ENCODE assay signal across 6 cellular contexts in the genomic region with DNA sequence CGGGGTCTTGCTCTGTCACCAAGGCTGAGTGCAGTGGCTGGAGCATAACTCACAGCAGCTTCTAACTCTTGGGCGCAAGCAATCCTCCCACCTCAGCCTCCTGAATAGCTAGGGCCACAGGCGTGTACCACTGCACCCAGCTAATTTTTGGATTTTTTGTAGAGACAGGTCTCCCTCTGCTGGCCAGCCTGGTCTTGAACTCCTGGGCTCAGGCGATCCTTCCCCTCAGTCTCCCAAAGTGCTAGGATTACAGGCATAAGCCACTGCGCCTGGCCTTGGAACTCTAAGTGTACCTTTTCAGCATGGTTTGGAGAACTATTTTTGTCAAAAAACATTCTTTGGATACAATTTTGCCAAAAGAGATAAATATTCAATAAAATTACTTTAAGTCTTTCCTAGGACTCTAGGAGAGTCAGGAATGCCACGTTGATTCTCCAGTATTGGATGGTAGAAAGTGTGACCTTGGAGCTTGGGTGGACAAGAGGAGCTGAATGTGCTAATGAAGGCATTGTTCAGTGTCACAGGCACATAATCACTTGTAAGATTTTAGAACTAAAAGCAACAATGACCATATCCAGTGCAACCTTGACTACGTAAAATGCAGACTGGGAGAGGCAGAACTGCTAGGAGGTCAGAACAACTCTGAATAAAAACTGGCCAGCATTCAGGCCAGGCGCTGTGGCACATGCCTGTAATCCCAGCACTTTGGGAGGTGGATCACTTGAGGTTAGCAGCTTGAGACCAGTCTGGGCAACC. TPM values are rescaled to one million over a fixed set of nuclear protein-coding genes. Genes with fewer than 3 reads are reported as not detected.
DNase-seq lines count a peak whose midpoint lies in the region; ATAC-seq and TF ChIP-seq lines count a peak whose summit lies in the region.

No MANE protein-coding gene starts in this region.

- H3K4me3 ChIP-seq in WERI-Rb-1 (ENCODE audit: low read depth, low read length) (no peak overlapping the region), gastroesophageal sphincter (no peak overlapping the region), uterus (no peak overlapping the region)

- H3K4me1 ChIP-seq in gastroesophageal sphincter: peaks cover 0 to 54% (median 25%) of the 10 kb centered on the region in 3 donors
- peaks cover 0 to 18% of the 10 kb centered on the region in 2 donors for H3K4me1 ChIP-seq in uterus

- intact Hi-C loops in uterus (cut with DNase I; ENCODE audit: low total_unique reads): no loop called here

- TF ChIP-seq EP300 in gastroesophageal sphincter (IDR thresholded peaks at IDR 0.05): no peak

- H3K9me3 ChIP-seq in WERI-Rb-1 (ENCODE audit: severe bottlenecking): no peaks in the 10 kb centered on the region
- no peaks in the 10 kb centered on the region for H3K9me3 ChIP-seq in gastroesophageal sphincter
- no peaks in the 10 kb centered on the region for H3K9me3 ChIP-seq in uterus

- H3K27me3 ChIP-seq in WERI-Rb-1 (ENCODE audit: insufficient read depth, low read depth, severe bottlenecking) (no peaks in the 10 kb centered on the region), gastroesophageal sphincter (no peaks in the 10 kb centered on the region), uterus (no peaks in the 10 kb centered on the region)

- TF ChIP-seq CTCF in WERI-Rb-1 (IDR thresholded peaks at IDR 0.05; ENCODE audit: low read depth, low read length): peak; percentile 57
- peak; percentile 19 to 58 (median 42) for TF ChIP-seq CTCF in gastroesophageal sphincter (IDR thresholded peaks at IDR 0.05)
- peak; percentile 23 to 44 (median 25) for TF ChIP-seq CTCF in uterus (IDR thresholded peaks at IDR 0.05)

- no peak for ATAC-seq in gastroesophageal sphincter
- no peak for ATAC-seq in GM21529 (IDR thresholded peaks at IDR 0.05; ENCODE audit: unreplicated experiment)

- H3K27ac ChIP-seq in WERI-Rb-1 (no peak overlapping the region), gastroesophageal sphincter (no peak overlapping the region), uterus (no peak overlapping the region)

- WGBS in gastroesophageal sphincter (ENCODE audit: low coverage in 1 of 2), 2 donors: 44 to 48% methylated on average over 8 of the region's 8 CpGs

- peaks cover 63% of the 10 kb centered on the region for H3K36me3 ChIP-seq in WERI-Rb-1
- H3K36me3 ChIP-seq in gastroesophageal sphincter: peaks cover 4 to 53% of the 10 kb centered on the region in 2 donors
- H3K36me3 ChIP-seq in uterus: no peaks in the 10 kb centered on the region

- DNase-seq in activated T-cell treated with anti-CD3 and anti-CD28 coated beads for 1 hour (ENCODE audit: low read depth) (peak; percentile 17), activated T-cell treated with anti-CD3 and anti-CD28 coated beads for 4 hours (no peak), WERI-Rb-1 (peak; percentile 64), uterus (peak in 1 of 2 donors; percentile 34)

- TF ChIP-seq POLR2A in gastroesophageal sphincter (IDR thresholded peaks at IDR 0.05) (no peak), uterus (IDR thresholded peaks at IDR 0.05) (no peak)

RNA-seq across cellular contexts. Expression of a gene that starts 2.8 kb away (rescaled TPM):
- total RNA-seq in gastroesophageal sphincter (10 to 100 TPM; 46.2 to 63.2 (median 49.3) TPM), uterus (100 to 1,000 TPM in 2 of 4 donors, 10 to 100 TPM in 2; 10.5 to 150 (median 91.1) TPM)

RNA-seq across cellular contexts. Expression of a gene that starts 20.5 kb away (rescaled TPM):
- total RNA-seq in gastroesophageal sphincter: 10 to 100 TPM; 20.0 to 26.0 (median 23.2) TPM
- total RNA-seq in uterus: 10 to 100 TPM; 11.8 to 31.9 (median 18.3) TPM

RNA-seq across cellular contexts. Expression of a gene that starts 20.6 kb away (rescaled TPM):
- 10 to 100 TPM in 3 of 4 donors, 1 to 10 TPM in 1; 9.7 to 19.5 (median 16.8) TPM for total RNA-seq in gastroesophageal sphincter
- total RNA-seq in uterus: 10 to 100 TPM in 2 of 4 donors, 1 to 10 TPM in 2; 1.2 to 16.8 (median 8.0) TPM

RNA-seq across cellular contexts. Expression of a gene that starts 28.8 kb away (rescaled TPM):
- total RNA-seq in gastroesophageal sphincter: 100 to 1,000 TPM; 424 to 588 (median 522) TPM
- 100 to 1,000 TPM; 196 to 524 (median 201) TPM for total RNA-seq in uterus

RNA-seq across cellular contexts. Expression of a gene that starts 29.2 kb away (rescaled TPM):
- total RNA-seq in gastroesophageal sphincter (100 to 1,000 TPM; 179 to 271 (median 229) TPM), uterus (100 to 1,000 TPM; 239 to 457 (median 291) TPM)
